Comparison of ENCODE assay signal across 1 cellular context in the genomic region with DNA sequence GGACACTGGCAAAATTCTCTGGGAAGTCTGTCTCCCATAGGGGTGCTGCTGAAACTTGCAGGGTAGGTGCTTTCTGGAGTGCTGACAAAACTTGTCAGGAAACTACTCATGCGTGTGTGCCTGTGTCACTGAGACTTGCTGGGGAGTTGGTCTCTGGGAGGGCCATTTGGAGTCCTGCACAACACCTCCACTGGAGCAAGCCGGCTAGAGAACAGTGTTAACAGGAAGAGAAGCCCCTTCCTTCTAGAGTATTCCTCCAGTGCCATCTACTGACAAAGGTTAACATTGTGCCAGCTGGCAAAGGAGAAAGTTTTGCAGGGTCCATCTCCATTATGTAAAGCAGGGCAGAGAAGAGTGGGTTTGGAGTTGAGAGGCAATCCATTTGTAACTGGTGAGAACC.
TF ChIP-seq lines count a peak whose summit lies in the region.

No MANE protein-coding gene starts in this region.

TF ChIP-seq in HepG2, 621 proteins besides CTCF, POLR2A, EP300 and RAD21 (continued from another document):
- TF ChIP-seq, protein P1, sequence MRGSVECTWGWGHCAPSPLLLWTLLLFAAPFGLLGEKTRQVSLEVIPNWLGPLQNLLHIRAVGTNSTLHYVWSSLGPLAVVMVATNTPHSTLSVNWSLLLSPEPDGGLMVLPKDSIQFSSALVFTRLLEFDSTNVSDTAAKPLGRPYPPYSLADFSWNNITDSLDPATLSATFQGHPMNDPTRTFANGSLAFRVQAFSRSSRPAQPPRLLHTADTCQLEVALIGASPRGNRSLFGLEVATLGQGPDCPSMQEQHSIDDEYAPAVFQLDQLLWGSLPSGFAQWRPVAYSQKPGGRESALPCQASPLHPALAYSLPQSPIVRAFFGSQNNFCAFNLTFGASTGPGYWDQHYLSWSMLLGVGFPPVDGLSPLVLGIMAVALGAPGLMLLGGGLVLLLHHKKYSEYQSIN (CRISPR knock-in tag; IDR thresholded peaks at IDR 0.05; ENCODE audit: borderline replicate concordance) = no peak
- TF ChIP-seq, protein P2, sequence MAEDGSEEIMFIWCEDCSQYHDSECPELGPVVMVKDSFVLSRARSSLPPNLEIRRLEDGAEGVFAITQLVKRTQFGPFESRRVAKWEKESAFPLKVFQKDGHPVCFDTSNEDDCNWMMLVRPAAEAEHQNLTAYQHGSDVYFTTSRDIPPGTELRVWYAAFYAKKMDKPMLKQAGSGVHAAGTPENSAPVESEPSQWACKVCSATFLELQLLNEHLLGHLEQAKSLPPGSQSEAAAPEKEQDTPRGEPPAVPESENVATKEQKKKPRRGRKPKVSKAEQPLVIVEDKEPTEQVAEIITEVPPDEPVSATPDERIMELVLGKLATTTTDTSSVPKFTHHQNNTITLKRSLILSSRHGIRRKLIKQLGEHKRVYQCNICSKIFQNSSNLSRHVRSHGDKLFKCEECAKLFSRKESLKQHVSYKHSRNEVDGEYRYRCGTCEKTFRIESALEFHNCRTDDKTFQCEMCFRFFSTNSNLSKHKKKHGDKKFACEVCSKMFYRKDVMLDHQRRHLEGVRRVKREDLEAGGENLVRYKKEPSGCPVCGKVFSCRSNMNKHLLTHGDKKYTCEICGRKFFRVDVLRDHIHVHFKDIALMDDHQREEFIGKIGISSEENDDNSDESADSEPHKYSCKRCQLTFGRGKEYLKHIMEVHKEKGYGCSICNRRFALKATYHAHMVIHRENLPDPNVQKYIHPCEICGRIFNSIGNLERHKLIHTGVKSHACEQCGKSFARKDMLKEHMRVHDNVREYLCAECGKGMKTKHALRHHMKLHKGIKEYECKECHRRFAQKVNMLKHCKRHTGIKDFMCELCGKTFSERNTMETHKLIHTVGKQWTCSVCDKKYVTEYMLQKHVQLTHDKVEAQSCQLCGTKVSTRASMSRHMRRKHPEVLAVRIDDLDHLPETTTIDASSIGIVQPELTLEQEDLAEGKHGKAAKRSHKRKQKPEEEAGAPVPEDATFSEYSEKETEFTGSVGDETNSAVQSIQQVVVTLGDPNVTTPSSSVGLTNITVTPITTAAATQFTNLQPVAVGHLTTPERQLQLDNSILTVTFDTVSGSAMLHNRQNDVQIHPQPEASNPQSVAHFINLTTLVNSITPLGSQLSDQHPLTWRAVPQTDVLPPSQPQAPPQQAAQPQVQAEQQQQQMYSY (CRISPR knock-in tag; IDR thresholded peaks at IDR 0.05) = no peak
- TF ChIP-seq YEATS2 (CRISPR knock-in tag; IDR thresholded peaks at IDR 0.05; ENCODE audit: borderline replicate concordance) (no peak), ZNF605 (CRISPR knock-in tag; IDR thresholded peaks at IDR 0.05) (no peak)
